In genomic region chr2:257842-258241, GRCh38 we compare ENCODE assay signal across 32 cellular contexts. TPM values are rescaled to one million over a fixed set of nuclear protein-coding genes. Genes with fewer than 3 reads are reported as not detected.
"Had no signal": no experiment of that assay in that cellular context is flagged by ENCODE, and none has a peak within 500 bp of the region (broad histone marks: within the 10 kb centered on the region; RNA-seq: fewer than 3 reads in every experiment).

No MANE protein-coding gene starts in this region.

- DNase-seq: activated B cell treated with CpG ODN at 0.5 μM for 24 hours; activated CD4-positive, alpha-beta T cell treated with anti-CD3 and anti-CD28 coated beads for 48 hours; activated CD4-positive, alpha-beta T cell treated with anti-CD3 and anti-CD28 coated beads, Interleukin-2, amount 50 U/mL, for 1 hour; activated CD4-positive, alpha-beta T cell treated with anti-CD3 and anti-CD28 coated beads, Interleukin-2, amount 50 U/mL, for 48 hours; activated CD8-positive, alpha-beta memory T cell treated with anti-CD3 and anti-CD28 coated beads for 24 hours; activated CD8-positive, alpha-beta T cell treated with anti-CD3 and anti-CD28 coated beads for 36 hours; activated gamma-delta T cell; activated naive CD4-positive, alpha-beta T cell; activated naive CD4-positive, alpha-beta T cell treated with anti-CD3 and anti-CD28 coated beads, Interleukin-2, amount 10 ng/mL, durations not matched to agents 7 days and 5 days; activated naive CD8-positive, alpha-beta T cell treated with anti-CD3 and anti-CD28 coated beads, Interleukin-2, amount 10 ng/mL, durations not matched to agents 7 days and 5 days; activated T-cell treated with anti-CD3 and anti-CD28 coated beads, Interleukin-2, amount 50 U/mL, for 1 hour; activated T-cell treated with anti-CD3 and anti-CD28 coated beads, Interleukin-2, amount 50 U/mL, for 48 hours; brain microvascular endothelial cell; dorsolateral prefrontal cortex; effector memory CD4-positive, alpha-beta T cell; erythroblast; foreskin keratinocyte; gastrocnemius medialis; heart right ventricle; T-helper 1 cell; T-helper 17 cell; T1000; WERI-Rb-1 had no signal

- H3K27ac ChIP-seq: brain microvascular endothelial cell, coronary artery, dorsolateral prefrontal cortex, esophagus muscularis mucosa, foreskin keratinocyte, gastrocnemius medialis, heart right ventricle, hepatocyte, WERI-Rb-1 had no signal

- H3K4me1 ChIP-seq: foreskin keratinocyte, gastrocnemius medialis, heart right ventricle had no signal

- H3K4me1 Mint-ChIP-seq: central memory CD8-positive, alpha-beta T cell had no signal

- H3K9me3 ChIP-seq: gastrocnemius medialis had no signal

- H3K9me3 Mint-ChIP-seq: central memory CD8-positive, alpha-beta T cell had no signal

- H3K27me3 Mint-ChIP-seq: activated B cell treated with CpG ODN at 0.5 μM for 24 hours; activated CD8-positive, alpha-beta T cell treated with anti-CD3 and anti-CD28 coated beads for 36 hours; activated naive CD4-positive, alpha-beta T cell treated with anti-CD3 and anti-CD28 coated beads, Interleukin-2, amount 10 ng/mL, durations not matched to agents 7 days and 5 days; activated naive CD8-positive, alpha-beta T cell treated with anti-CD3 and anti-CD28 coated beads, Interleukin-2, amount 10 ng/mL, durations not matched to agents 7 days and 5 days; central memory CD8-positive, alpha-beta T cell; dendritic cell treated with granulocyte-macrophage colony-stimulating factor and Interleukin-4, amounts not matched to agents 40 ng/mL and 50 ng/mL, for 4 days; T-helper 17 cell had no signal

- H3K4me3 ChIP-seq: coronary artery, dorsolateral prefrontal cortex, esophagus muscularis mucosa, heart right ventricle, hepatocyte had no signal

- H3K36me3 ChIP-seq: brain microvascular endothelial cell, esophagus muscularis mucosa had no signal

- ATAC-seq: activated CD4-positive, CD25-positive, alpha-beta regulatory T cell treated with anti-CD3 and anti-CD28 coated beads, Interleukin-2, amount 50 U/mL, for 24 hours; activated CD8-positive, alpha-beta T cell treated with anti-CD3 and anti-CD28 coated beads for 36 hours; activated naive CD4-positive, alpha-beta T cell treated with anti-CD3 and anti-CD28 coated beads, Interleukin-2, amount 50 U/mL, for 72 hours; foreskin keratinocyte; gastrocnemius medialis; heart right ventricle; T-helper 17 cell had no signal

- H3K4me3 Mint-ChIP-seq: activated B cell treated with CpG ODN at 0.5 μM for 24 hours; activated CD8-positive, alpha-beta T cell treated with anti-CD3 and anti-CD28 coated beads for 36 hours; activated naive CD4-positive, alpha-beta T cell treated with anti-CD3 and anti-CD28 coated beads, Interleukin-2, amount 10 ng/mL, durations not matched to agents 7 days and 5 days; activated naive CD8-positive, alpha-beta T cell treated with anti-CD3 and anti-CD28 coated beads, Interleukin-2, amount 10 ng/mL, durations not matched to agents 7 days and 5 days; central memory CD8-positive, alpha-beta T cell; dendritic cell treated with granulocyte-macrophage colony-stimulating factor and Interleukin-4, amounts not matched to agents 40 ng/mL and 50 ng/mL, for 4 days; T-helper 17 cell; T-helper 2 cell treated with Interferon-gamma antibody and Interleukin-4, amounts not matched to agents 5 μg/mL and 100 μg/mL, for 36 hours had no signal

- H3K27ac Mint-ChIP-seq: activated B cell treated with CpG ODN at 0.5 μM for 24 hours; activated CD8-positive, alpha-beta T cell treated with anti-CD3 and anti-CD28 coated beads for 36 hours; activated naive CD4-positive, alpha-beta T cell treated with anti-CD3 and anti-CD28 coated beads, Interleukin-2, amount 10 ng/mL, durations not matched to agents 7 days and 5 days; activated naive CD4-positive, alpha-beta T cell treated with anti-CD3 and anti-CD28 coated beads, Interleukin-2, amount 50 U/mL, for 72 hours; activated naive CD8-positive, alpha-beta T cell treated with anti-CD3 and anti-CD28 coated beads, Interleukin-2, amount 10 ng/mL, durations not matched to agents 7 days and 5 days; dendritic cell treated with granulocyte-macrophage colony-stimulating factor and Interleukin-4, amounts not matched to agents 40 ng/mL and 50 ng/mL, for 4 days; T-helper 17 cell; T-helper 2 cell treated with Interferon-gamma antibody and Interleukin-4, amounts not matched to agents 5 μg/mL and 100 μg/mL, for 36 hours had no signal

- H3K27me3 ChIP-seq: brain microvascular endothelial cell, dorsolateral prefrontal cortex, esophagus muscularis mucosa, foreskin keratinocyte, gastrocnemius medialis, heart right ventricle, hepatocyte had no signal

RNA-seq across cellular contexts. Expression of gene ALKAL2, which starts 30.0 kb away (rescaled TPM):
- total RNA-seq: activated B cell treated with CpG ODN at 0.5 μM for 24 hours; activated CD8-positive, alpha-beta T cell treated with anti-CD3 and anti-CD28 coated beads for 36 hours; activated naive CD8-positive, alpha-beta T cell treated with anti-CD3 and anti-CD28 coated beads, Interleukin-2, amount 10 ng/mL, durations not matched to agents 7 days and 5 days; bronchial epithelial cell; foreskin keratinocyte; gastrocnemius medialis had no signal
- polyA plus RNA-seq: foreskin keratinocyte had no signal
